In the genomic region with DNA sequence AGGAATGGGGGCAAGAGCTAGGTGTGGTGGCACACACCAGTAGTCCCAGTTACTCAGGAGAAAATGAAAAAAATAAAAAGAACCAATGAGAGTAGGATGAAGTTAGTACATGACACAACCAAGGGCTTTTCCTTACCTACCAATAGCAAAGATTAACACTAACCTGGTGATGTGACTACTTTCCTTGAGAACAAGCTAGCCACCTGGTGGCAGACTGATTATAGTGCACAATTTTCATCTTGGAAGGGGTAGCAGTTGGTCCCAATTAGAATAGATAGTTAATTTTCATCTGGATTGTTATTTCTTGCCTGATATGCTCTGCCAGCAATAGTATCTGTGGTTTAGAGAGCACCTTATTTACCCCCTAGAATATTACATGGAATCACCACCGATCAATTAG, we compare ENCODE assay signal across 1 cellular context.
TF ChIP-seq lines count a peak whose summit lies in the region.

No MANE protein-coding gene starts in this region.

TF ChIP-seq in GM12878, 131 proteins besides CTCF, POLR2A, EP300 and RAD21 (continued from another document):
- TF ChIP-seq, protein P1, sequence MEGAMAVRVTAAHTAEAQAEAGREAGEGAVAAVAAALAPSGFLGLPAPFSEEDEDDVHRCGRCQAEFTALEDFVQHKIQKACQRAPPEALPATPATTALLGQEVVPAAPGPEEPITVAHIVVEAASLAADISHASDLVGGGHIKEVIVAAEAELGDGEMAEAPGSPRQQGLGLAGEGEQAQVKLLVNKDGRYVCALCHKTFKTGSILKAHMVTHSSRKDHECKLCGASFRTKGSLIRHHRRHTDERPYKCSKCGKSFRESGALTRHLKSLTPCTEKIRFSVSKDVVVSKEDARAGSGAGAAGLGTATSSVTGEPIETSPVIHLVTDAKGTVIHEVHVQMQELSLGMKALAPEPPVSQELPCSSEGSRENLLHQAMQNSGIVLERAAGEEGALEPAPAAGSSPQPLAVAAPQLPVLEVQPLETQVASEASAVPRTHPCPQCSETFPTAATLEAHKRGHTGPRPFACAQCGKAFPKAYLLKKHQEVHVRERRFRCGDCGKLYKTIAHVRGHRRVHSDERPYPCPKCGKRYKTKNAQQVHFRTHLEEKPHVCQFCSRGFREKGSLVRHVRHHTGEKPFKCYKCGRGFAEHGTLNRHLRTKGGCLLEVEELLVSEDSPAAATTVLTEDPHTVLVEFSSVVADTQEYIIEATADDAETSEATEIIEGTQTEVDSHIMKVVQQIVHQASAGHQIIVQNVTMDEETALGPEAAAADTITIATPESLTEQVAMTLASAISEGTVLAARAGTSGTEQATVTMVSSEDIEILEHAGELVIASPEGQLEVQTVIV (IDR thresholded peaks at IDR 0.05; ENCODE audit: borderline replicate concordance, partially characterized antibody), result no peak
- TF ChIP-seq SMAD5 (IDR thresholded peaks at IDR 0.05; ENCODE audit: low read depth), result no peak
- peak; percentile 50; the same call in 1 of the 2 replicates for TF ChIP-seq SMC3 (IDR thresholded peaks at IDR 0.05; ENCODE audit: borderline replicate concordance, low read length)
- no peak for TF ChIP-seq NFYA (IDR thresholded peaks at IDR 0.05; ENCODE audit: borderline replicate concordance, low read depth, low read length)
- no peak for TF ChIP-seq NR2F1 (conservative IDR thresholded peaks at IDR 0.05)
- no peak for TF ChIP-seq ESRRA (IDR thresholded peaks at IDR 0.05; ENCODE audit: low read length)
